7 cellular contexts compared by ENCODE assay signal in the genomic region with DNA sequence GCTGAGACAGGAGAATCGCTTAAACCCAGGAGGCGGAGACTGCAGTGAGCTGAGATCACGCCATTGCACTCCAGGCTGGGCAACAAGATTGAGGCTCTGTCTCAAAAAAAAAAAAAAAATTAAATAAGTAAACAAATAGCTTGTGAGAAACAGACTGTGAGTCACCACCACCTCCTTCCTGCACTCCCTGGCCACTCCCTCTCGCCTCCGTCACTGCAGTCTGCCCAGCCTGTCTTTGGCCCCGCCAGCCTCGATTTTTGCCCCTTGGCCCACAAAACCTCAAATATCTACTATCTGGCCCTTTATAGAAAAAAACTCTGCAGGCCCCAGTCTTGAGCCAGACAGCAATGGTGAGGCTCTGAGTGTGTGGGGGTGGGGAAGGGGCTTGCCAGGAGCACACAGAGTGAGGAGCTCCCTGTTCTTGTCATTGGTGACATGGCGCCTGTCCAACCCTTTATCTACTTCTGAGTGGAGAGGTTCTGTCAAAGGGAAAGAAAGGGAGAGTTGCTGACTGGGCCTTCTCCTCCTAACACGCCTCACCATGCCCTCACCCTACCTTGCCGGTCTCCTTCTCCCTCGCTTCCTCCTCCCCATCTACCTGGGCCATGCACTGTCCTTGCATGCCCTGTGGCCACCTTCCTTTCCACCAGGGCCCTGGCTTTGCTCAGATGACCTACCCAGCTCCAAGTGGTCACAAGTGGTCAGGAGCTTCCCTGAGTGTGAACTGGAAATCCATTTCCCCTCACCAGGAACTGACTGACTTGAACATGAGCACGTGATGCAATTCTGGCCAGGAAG. TPM values are rescaled to one million over a fixed set of nuclear protein-coding genes. Genes with fewer than 3 reads are reported as not detected.
DNase-seq lines count a peak whose midpoint lies in the region; ATAC-seq and TF ChIP-seq lines count a peak whose summit lies in the region.

No MANE protein-coding gene starts in this region.

- no peaks in the 10 kb centered on the region for H3K27me3 Mint-ChIP-seq in WTC11 (ENCODE audit: low read depth)

- CTCF ChIA-PET in WTC11 (lab: Charles Lee) = interaction anchor here (0.6 to 1.1 kb wide), 2 partner anchors 39 to 1237 kb away, joined by 3 to 4 read pairs; no protein-coding TSS in a partner anchor

- H3K4me3 Mint-ChIP-seq in WTC11 = no peak overlapping the region

- TF ChIP-seq CTCF in WTC11 (IDR thresholded peaks at IDR 0.05) = no peak
- no peak for TF ChIP-seq CTCF in fibroblast of villous mesenchyme (IDR thresholded peaks at IDR 0.05; ENCODE audit: insufficient read depth, low read depth, low read length)
- TF ChIP-seq CTCF in retinal pigment epithelial cell (conservative IDR thresholded peaks at IDR 0.05; ENCODE audit: low read depth, low read length) = no peak

- peak; percentile 92 for DNase-seq in HPDE6-E6E7 (ENCODE audit: extremely low spot score)
- DNase-seq in WTC11 (ENCODE audit: low spot score) = no peak
- DNase-seq in fibroblast of villous mesenchyme (ENCODE audit: low read depth) = peak; percentile 98
- peak; percentile 77 for DNase-seq in retinal pigment epithelial cell (ENCODE audit: low read depth)
- DNase-seq in NCI-H1092 (lab: John Stamatoyannopoulos, UW) = no peak
- DNase-seq in T-helper 9 cell = no peak

- POLR2A ChIA-PET in WTC11 (lab: Charles Lee) = no interaction called here

- no peaks in the 10 kb centered on the region for H3K4me1 Mint-ChIP-seq in WTC11

- H3K9me3 Mint-ChIP-seq in WTC11 = peaks cover 3% of the 10 kb centered on the region

- H3K36me3 Mint-ChIP-seq in WTC11 = peaks cover 32% of the 10 kb centered on the region

- H3K27ac Mint-ChIP-seq in WTC11 = peak overlapping the region; percentile 17; the same call in 1 of the 2 replicates

- ATAC-seq in WTC11 (no peak), GM18873 (IDR thresholded peaks at IDR 0.05; ENCODE audit: low FRiP score, unreplicated experiment) (no peak)

- no peak overlapping the region for H3K4me3 ChIP-seq in fibroblast of villous mesenchyme (ENCODE audit: low read depth, low read length)
- no peak overlapping the region for H3K4me3 ChIP-seq in retinal pigment epithelial cell (ENCODE audit: low read length)

TF ChIP-seq in WTC11, 78 proteins besides CTCF, POLR2A, EP300 and RAD21:
- TF ChIP-seq, protein P1, sequence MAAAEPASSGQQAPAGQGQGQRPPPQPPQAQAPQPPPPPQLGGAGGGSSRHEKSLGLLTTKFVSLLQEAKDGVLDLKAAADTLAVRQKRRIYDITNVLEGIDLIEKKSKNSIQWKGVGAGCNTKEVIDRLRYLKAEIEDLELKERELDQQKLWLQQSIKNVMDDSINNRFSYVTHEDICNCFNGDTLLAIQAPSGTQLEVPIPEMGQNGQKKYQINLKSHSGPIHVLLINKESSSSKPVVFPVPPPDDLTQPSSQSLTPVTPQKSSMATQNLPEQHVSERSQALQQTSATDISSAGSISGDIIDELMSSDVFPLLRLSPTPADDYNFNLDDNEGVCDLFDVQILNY (CRISPR knock-in tag; IDR thresholded peaks at IDR 0.05) = no peak
- TF ChIP-seq, protein P2, sequence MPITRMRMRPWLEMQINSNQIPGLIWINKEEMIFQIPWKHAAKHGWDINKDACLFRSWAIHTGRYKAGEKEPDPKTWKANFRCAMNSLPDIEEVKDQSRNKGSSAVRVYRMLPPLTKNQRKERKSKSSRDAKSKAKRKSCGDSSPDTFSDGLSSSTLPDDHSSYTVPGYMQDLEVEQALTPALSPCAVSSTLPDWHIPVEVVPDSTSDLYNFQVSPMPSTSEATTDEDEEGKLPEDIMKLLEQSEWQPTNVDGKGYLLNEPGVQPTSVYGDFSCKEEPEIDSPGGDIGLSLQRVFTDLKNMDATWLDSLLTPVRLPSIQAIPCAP (CRISPR knock-in tag; IDR thresholded peaks at IDR 0.05) = no peak
- TF ChIP-seq, protein P3, sequence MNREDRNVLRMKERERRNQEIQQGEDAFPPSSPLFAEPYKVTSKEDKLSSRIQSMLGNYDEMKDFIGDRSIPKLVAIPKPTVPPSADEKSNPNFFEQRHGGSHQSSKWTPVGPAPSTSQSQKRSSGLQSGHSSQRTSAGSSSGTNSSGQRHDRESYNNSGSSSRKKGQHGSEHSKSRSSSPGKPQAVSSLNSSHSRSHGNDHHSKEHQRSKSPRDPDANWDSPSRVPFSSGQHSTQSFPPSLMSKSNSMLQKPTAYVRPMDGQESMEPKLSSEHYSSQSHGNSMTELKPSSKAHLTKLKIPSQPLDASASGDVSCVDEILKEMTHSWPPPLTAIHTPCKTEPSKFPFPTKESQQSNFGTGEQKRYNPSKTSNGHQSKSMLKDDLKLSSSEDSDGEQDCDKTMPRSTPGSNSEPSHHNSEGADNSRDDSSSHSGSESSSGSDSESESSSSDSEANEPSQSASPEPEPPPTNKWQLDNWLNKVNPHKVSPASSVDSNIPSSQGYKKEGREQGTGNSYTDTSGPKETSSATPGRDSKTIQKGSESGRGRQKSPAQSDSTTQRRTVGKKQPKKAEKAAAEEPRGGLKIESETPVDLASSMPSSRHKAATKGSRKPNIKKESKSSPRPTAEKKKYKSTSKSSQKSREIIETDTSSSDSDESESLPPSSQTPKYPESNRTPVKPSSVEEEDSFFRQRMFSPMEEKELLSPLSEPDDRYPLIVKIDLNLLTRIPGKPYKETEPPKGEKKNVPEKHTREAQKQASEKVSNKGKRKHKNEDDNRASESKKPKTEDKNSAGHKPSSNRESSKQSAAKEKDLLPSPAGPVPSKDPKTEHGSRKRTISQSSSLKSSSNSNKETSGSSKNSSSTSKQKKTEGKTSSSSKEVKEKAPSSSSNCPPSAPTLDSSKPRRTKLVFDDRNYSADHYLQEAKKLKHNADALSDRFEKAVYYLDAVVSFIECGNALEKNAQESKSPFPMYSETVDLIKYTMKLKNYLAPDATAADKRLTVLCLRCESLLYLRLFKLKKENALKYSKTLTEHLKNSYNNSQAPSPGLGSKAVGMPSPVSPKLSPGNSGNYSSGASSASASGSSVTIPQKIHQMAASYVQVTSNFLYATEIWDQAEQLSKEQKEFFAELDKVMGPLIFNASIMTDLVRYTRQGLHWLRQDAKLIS (CRISPR knock-in tag; IDR thresholded peaks at IDR 0.05; ENCODE audit: borderline replicate concordance) = no peak
- TF ChIP-seq, protein P4, sequence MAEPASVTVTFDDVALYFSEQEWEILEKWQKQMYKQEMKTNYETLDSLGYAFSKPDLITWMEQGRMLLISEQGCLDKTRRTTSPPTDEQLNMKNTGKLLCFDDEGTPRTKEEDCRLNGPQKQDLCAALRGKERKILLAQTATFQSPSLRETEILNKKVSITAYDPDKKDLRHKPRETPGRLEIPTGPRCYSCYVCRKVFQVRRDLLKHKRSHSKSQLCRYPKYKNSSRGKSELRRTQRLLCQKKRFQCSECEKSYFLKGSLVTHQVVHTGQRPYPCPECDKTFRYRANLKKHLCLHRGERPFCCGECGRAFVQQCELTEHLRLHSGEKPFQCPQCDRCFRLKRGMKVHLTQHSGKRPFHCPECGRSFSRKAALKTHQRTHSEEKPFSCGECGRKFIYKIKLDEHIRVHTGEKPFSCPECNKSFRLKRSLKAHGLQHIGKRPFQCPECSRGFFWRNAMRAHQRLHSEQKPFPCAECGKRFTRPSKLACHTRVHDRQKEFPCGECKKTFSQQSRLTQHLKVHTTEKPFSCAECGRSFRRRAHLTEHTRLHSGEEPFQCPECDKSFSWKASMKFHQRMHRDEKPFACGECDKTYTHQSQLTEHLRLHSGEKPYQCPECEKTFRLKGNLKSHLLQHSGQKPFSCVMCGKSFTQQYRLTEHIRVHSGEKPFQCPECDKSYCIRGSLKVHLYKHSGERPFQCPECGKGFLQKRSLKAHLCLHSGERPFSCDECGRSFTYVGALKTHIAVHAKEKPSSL (CRISPR knock-in tag; conservative IDR thresholded peaks at IDR 0.05) = no peak
- TF ChIP-seq IRF2 (CRISPR knock-in tag; IDR thresholded peaks at IDR 0.05; ENCODE audit: borderline replicate concordance, low read depth) (no peak), NFATC4 (CRISPR knock-in tag; IDR thresholded peaks at IDR 0.05) (no peak), PRRX2 (CRISPR knock-in tag; IDR thresholded peaks at IDR 0.05) (no peak), FOXK1 (CRISPR knock-in tag; IDR thresholded peaks at IDR 0.05) (no peak), TEAD4 (CRISPR knock-in tag; IDR thresholded peaks at IDR 0.05) (no peak), EMX1 (CRISPR knock-in tag; IDR thresholded peaks at IDR 0.05) (no peak), ZNF423 (CRISPR knock-in tag; IDR thresholded peaks at IDR 0.05) (no peak)
- TF ChIP-seq, protein P5, sequence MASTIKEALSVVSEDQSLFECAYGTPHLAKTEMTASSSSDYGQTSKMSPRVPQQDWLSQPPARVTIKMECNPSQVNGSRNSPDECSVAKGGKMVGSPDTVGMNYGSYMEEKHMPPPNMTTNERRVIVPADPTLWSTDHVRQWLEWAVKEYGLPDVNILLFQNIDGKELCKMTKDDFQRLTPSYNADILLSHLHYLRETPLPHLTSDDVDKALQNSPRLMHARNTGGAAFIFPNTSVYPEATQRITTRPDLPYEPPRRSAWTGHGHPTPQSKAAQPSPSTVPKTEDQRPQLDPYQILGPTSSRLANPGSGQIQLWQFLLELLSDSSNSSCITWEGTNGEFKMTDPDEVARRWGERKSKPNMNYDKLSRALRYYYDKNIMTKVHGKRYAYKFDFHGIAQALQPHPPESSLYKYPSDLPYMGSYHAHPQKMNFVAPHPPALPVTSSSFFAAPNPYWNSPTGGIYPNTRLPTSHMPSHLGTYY (CRISPR knock-in tag; IDR thresholded peaks at IDR 0.05) = no peak
- TF ChIP-seq, protein P6, sequence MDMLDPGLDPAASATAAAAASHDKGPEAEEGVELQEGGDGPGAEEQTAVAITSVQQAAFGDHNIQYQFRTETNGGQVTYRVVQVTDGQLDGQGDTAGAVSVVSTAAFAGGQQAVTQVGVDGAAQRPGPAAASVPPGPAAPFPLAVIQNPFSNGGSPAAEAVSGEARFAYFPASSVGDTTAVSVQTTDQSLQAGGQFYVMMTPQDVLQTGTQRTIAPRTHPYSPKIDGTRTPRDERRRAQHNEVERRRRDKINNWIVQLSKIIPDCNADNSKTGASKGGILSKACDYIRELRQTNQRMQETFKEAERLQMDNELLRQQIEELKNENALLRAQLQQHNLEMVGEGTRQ (CRISPR knock-in tag; IDR thresholded peaks at IDR 0.05) = no peak
- TF ChIP-seq, protein P7, sequence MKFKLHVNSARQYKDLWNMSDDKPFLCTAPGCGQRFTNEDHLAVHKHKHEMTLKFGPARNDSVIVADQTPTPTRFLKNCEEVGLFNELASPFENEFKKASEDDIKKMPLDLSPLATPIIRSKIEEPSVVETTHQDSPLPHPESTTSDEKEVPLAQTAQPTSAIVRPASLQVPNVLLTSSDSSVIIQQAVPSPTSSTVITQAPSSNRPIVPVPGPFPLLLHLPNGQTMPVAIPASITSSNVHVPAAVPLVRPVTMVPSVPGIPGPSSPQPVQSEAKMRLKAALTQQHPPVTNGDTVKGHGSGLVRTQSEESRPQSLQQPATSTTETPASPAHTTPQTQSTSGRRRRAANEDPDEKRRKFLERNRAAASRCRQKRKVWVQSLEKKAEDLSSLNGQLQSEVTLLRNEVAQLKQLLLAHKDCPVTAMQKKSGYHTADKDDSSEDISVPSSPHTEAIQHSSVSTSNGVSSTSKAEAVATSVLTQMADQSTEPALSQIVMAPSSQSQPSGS (CRISPR knock-in tag; IDR thresholded peaks at IDR 0.05; ENCODE audit: borderline replicate concordance, low read depth) = no peak
TF ChIP-seq in WTC11: peak in this region for 0.

RNA-seq across cellular contexts. Expression of a gene that starts 22.1 kb away (rescaled TPM):
- 55.7 to 68.0 TPM (median 66.1 TPM) in 3 replicates for total RNA-seq in WTC11 (2021)
- 41.5 and 45.7 TPM in 2 replicates for total RNA-seq in fibroblast of villous mesenchyme

Comparison
In these comparisons a context has a peak if more than half of its experiments do, and no peak if none do; other contexts are left out.
1. DNase-seq: peak in HPDE6-E6E7 (single experiment), fibroblast of villous mesenchyme (single experiment) and retinal pigment epithelial cell (single experiment); none in WTC11 (single experiment), NCI-H1092 (single experiment) and T-helper 9 cell (single experiment).